ENCODE assay signal across 26 cellular contexts in genomic region chr16:79402356-79402755, GRCh38.
DNase-seq lines count a peak whose midpoint lies in the region; ATAC-seq and TF ChIP-seq lines count a peak whose summit lies in the region.
"Had no signal": no experiment of that assay in that cellular context is flagged by ENCODE, and none has a peak within 500 bp of the region (broad histone marks: within the 10 kb centered on the region; RNA-seq: fewer than 3 reads in every experiment).

No MANE protein-coding gene starts in this region.

- no peak for TF ChIP-seq CTCF in lower lobe of right lung (IDR thresholded peaks at IDR 0.05)
- TF ChIP-seq CTCF in transverse colon (IDR thresholded peaks at IDR 0.05): no peak
- no peak for TF ChIP-seq CTCF in mesothelial cell of epicardium (IDR thresholded peaks at IDR 0.05; ENCODE audit: unreplicated experiment)

- in situ Hi-C loops in transverse colon (cut with MboI; ENCODE audit: low pct_ligation_motif_present in 1 of 4, low pct_unique_long_range_greater_than_20kb in 1 of 4, low sequenced_read_pairs in 3 of 4): no loop called here

- no peak overlapping the region for H3K27ac ChIP-seq in lower lobe of right lung
- peak overlapping the region; percentile 41 to 77 (median 68) for H3K27ac ChIP-seq in transverse colon
- H3K27ac ChIP-seq: esophagus muscularis mucosa, gastroesophageal sphincter, ovary, SK-N-MC, thoracic aorta had no signal

- intact Hi-C loops in lower lobe of right lung (cut with DNase I): no loop called here
- intact Hi-C loops in transverse colon (cut with DNase I; ENCODE audit: low total_unique reads): no loop called here

- H3K4me3 ChIP-seq in lower lobe of right lung (no peak overlapping the region), transverse colon (no peak overlapping the region)
- H3K4me3 ChIP-seq: esophagus muscularis mucosa, gastroesophageal sphincter, GM12878, ovary, SK-N-MC, thoracic aorta had no signal

- TF ChIP-seq POLR2A in transverse colon (IDR thresholded peaks at IDR 0.05): no peak

- H3K4me1 Mint-ChIP-seq in mesothelial cell of epicardium: peaks cover under 1% of the 10 kb centered on the region
- H3K4me1 Mint-ChIP-seq: activated naive CD4-positive, alpha-beta T cell treated with anti-CD3 and anti-CD28 coated beads, Interleukin-2, amount 10 ng/mL, durations not matched to agents 7 days and 5 days; CD4-positive, CD25-positive, alpha-beta regulatory T cell had no signal

- H3K36me3 Mint-ChIP-seq in mesothelial cell of epicardium: no peaks in the 10 kb centered on the region
- H3K36me3 Mint-ChIP-seq: activated naive CD4-positive, alpha-beta T cell treated with anti-CD3 and anti-CD28 coated beads, Interleukin-2, amount 10 ng/mL, durations not matched to agents 7 days and 5 days; CD4-positive, CD25-positive, alpha-beta regulatory T cell; naive thymus-derived CD4-positive, alpha-beta T cell; stimulated activated naive B cell treated with anti-CD40 and anti-IgM and Interleukin-4, amounts not matched to agents 10 μg/mL and 1 μg/mL and 100 μg/mL, for 72 hours had no signal

- H3K27me3 Mint-ChIP-seq in mesothelial cell of epicardium (ENCODE audit: low read depth): peaks cover 22% of the 10 kb centered on the region
- H3K27me3 Mint-ChIP-seq: CD4-positive, CD25-positive, alpha-beta regulatory T cell had no signal

- no peaks in the 10 kb centered on the region for H3K9me3 ChIP-seq in lower lobe of right lung
- no peaks in the 10 kb centered on the region for H3K9me3 ChIP-seq in transverse colon
- H3K9me3 ChIP-seq: ovary had no signal

- DNase-seq in HT-29 (ENCODE audit: low spot score) (peak; percentile 16), lower lobe of right lung (no peak), transverse colon (peak; percentile 89), inferior parietal cortex (ENCODE audit: extremely low spot score) (no peak), GOT3 (lab: John Stamatoyannopoulos, UW) (no peak), mesothelial cell of epicardium (ENCODE audit: low spot score in 2 of 2, unreplicated experiment in 2 of 2) (no peak), NCI-H1930 (lab: John Stamatoyannopoulos, UW) (no peak)
- DNase-seq: activated naive CD4-positive, alpha-beta T cell treated with anti-CD3 and anti-CD28 coated beads, Interleukin-2, amount 10 ng/mL, durations not matched to agents 7 days and 5 days; activated T-cell treated with anti-CD3 and anti-CD28 coated beads, Interleukin-2, amount 50 U/mL, for 72 hours; aorta; CD4-positive, CD25-positive, alpha-beta regulatory T cell; central memory CD4-positive, alpha-beta T cell; Karpas-422; naive thymus-derived CD4-positive, alpha-beta T cell; NCI-H1092; NCI-H2081; NK-92 treated with Interleukin-12 subunit alpha and Interleukin-12 subunit beta, amount 100 ng/mL, for 24 hours; stimulated activated naive B cell treated with anti-CD40 and anti-IgM and Interleukin-4, amounts not matched to agents 10 μg/mL and 1 μg/mL and 100 μg/mL, for 72 hours; T-helper 9 cell had no signal

- H3K4me1 ChIP-seq in lower lobe of right lung: no peaks in the 10 kb centered on the region
- peaks cover 0 to 27% (median 12%) of the 10 kb centered on the region in 4 donors for H3K4me1 ChIP-seq in transverse colon
- H3K4me1 ChIP-seq: esophagus muscularis mucosa, gastroesophageal sphincter had no signal

- no peak overlapping the region for H3K27ac Mint-ChIP-seq in mesothelial cell of epicardium
- H3K27ac Mint-ChIP-seq: activated naive CD4-positive, alpha-beta T cell treated with anti-CD3 and anti-CD28 coated beads, Interleukin-2, amount 10 ng/mL, durations not matched to agents 7 days and 5 days; activated T-cell treated with anti-CD3 and anti-CD28 coated beads, Interleukin-2, amount 50 U/mL, for 72 hours; CD4-positive, CD25-positive, alpha-beta regulatory T cell; naive thymus-derived CD4-positive, alpha-beta T cell; stimulated activated naive B cell treated with anti-CD40 and anti-IgM and Interleukin-4, amounts not matched to agents 10 μg/mL and 1 μg/mL and 100 μg/mL, for 72 hours had no signal

- peak; percentile 81 for ATAC-seq in esophagus mucosa
- peak; percentile 59 to 74 for ATAC-seq in lower lobe of right lung
- ATAC-seq: activated T-cell treated with anti-CD3 and anti-CD28 coated beads, Interleukin-2, amount 50 U/mL, for 72 hours; gastroesophageal sphincter; GM12878; naive thymus-derived CD4-positive, alpha-beta T cell; stimulated activated naive B cell treated with anti-CD40 and anti-IgM and Interleukin-4, amounts not matched to agents 10 μg/mL and 1 μg/mL and 100 μg/mL, for 72 hours had no signal

- WGBS in transverse colon (ENCODE audit: low coverage in 1 of 2), 2 donors: 52% methylated on average over 2 of the region's 5 CpGs; no CpG with 5 or more reads in 1 of the 2 donors

- no peak overlapping the region for H3K4me3 Mint-ChIP-seq in mesothelial cell of epicardium
- H3K4me3 Mint-ChIP-seq: activated naive CD4-positive, alpha-beta T cell treated with anti-CD3 and anti-CD28 coated beads, Interleukin-2, amount 10 ng/mL, durations not matched to agents 7 days and 5 days; activated T-cell treated with anti-CD3 and anti-CD28 coated beads, Interleukin-2, amount 50 U/mL, for 72 hours; CD4-positive, CD25-positive, alpha-beta regulatory T cell; naive thymus-derived CD4-positive, alpha-beta T cell; stimulated activated naive B cell treated with anti-CD40 and anti-IgM and Interleukin-4, amounts not matched to agents 10 μg/mL and 1 μg/mL and 100 μg/mL, for 72 hours had no signal

- H3K9me3 Mint-ChIP-seq in mesothelial cell of epicardium: peaks cover 18% of the 10 kb centered on the region
- H3K9me3 Mint-ChIP-seq: stimulated activated naive B cell treated with anti-CD40 and anti-IgM and Interleukin-4, amounts not matched to agents 10 μg/mL and 1 μg/mL and 100 μg/mL, for 72 hours had no signal

- H3K36me3 ChIP-seq in lower lobe of right lung: no peaks in the 10 kb centered on the region
- H3K36me3 ChIP-seq in transverse colon: no peaks in the 10 kb centered on the region
- H3K36me3 ChIP-seq: esophagus muscularis mucosa, gastroesophageal sphincter, ovary, thoracic aorta had no signal

- no peak for TF ChIP-seq EP300 in transverse colon (IDR thresholded peaks at IDR 0.05; ENCODE audit: low read depth)

- H3K27me3 ChIP-seq in lower lobe of right lung (ENCODE audit: low read depth): no peaks in the 10 kb centered on the region
- H3K27me3 ChIP-seq in transverse colon: no peaks in the 10 kb centered on the region
- H3K27me3 ChIP-seq: ovary had no signal

Comparison
In these comparisons a context has a peak if more than half of its experiments do, and no peak if none do; other contexts are left out.
1. DNase-seq: peak in HT-29 (single experiment) and transverse colon (single experiment); none in lower lobe of right lung (single experiment), inferior parietal cortex (single experiment), GOT3 (single experiment), mesothelial cell of epicardium (0 of 2) and NCI-H1930 (0 of 2).